Comparison of ENCODE assay signal across 1 cellular context in the genomic region with DNA sequence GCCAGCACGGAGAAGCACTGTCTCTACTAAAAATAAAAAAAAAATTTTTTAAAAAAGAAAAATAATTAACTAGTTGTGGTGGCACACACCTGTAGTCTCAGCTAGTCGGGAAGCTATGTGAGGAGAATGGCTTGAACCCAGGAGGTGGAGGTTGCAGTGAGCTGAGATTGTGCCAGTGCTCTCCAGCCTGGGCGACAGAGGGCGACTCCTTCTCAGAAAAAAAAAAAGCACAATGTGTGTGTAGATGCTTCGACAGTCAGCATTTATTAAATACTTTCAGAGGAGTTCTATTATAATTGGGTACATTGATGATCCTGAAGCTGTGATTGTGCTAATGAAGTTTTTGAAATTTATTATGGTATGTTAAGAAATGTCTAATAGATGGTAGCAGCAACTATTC.
TF ChIP-seq lines count a peak whose summit lies in the region.

No MANE protein-coding gene starts in this region.

TF ChIP-seq in H1, 55 proteins besides CTCF, POLR2A, EP300 and RAD21:
- TF ChIP-seq MAFK (IDR thresholded peaks at IDR 0.05; ENCODE audit: low read depth, low read length) (no peak), ZNF274 (IDR thresholded peaks at IDR 0.05; ENCODE audit: borderline replicate concordance, extremely low read depth, low read length) (no peak), SAP30 (IDR thresholded peaks at IDR 0.05; ENCODE audit: insufficient read depth, insufficient replicate concordance, low read length) (no peak), BRCA1 (IDR thresholded peaks at IDR 0.05; ENCODE audit: low read depth, low read length) (no peak), RXRA (IDR thresholded peaks at IDR 0.05; ENCODE audit: insufficient read depth, low read depth, low read length) (no peak), RFX5 (IDR thresholded peaks at IDR 0.05; ENCODE audit: borderline replicate concordance, low read depth, low read length) (no peak), SIX5 (IDR thresholded peaks at IDR 0.05; ENCODE audit: low read depth, low read length) (no peak), HDAC2 (IDR thresholded peaks at IDR 0.05; ENCODE audit: borderline replicate concordance in 1 of 2, low read depth in 2 of 2, low read length in 2 of 2) (no peak), PHF8 (conservative IDR thresholded peaks at IDR 0.05; ENCODE audit: low read depth, low read length) (no peak), BACH1 (IDR thresholded peaks at IDR 0.05; ENCODE audit: low read length) (no peak), POLR2AphosphoS5 (IDR thresholded peaks at IDR 0.05; ENCODE audit: low read depth, low read length) (no peak), KDM1A (IDR thresholded peaks at IDR 0.05; ENCODE audit: borderline replicate concordance, low read length) (no peak), TBP (IDR thresholded peaks at IDR 0.05; ENCODE audit: low read depth, low read length) (no peak)
- TF ChIP-seq, protein P1, sequence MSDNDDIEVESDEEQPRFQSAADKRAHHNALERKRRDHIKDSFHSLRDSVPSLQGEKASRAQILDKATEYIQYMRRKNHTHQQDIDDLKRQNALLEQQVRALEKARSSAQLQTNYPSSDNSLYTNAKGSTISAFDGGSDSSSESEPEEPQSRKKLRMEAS (IDR thresholded peaks at IDR 0.05) = no peak
- TF ChIP-seq, protein P2, sequence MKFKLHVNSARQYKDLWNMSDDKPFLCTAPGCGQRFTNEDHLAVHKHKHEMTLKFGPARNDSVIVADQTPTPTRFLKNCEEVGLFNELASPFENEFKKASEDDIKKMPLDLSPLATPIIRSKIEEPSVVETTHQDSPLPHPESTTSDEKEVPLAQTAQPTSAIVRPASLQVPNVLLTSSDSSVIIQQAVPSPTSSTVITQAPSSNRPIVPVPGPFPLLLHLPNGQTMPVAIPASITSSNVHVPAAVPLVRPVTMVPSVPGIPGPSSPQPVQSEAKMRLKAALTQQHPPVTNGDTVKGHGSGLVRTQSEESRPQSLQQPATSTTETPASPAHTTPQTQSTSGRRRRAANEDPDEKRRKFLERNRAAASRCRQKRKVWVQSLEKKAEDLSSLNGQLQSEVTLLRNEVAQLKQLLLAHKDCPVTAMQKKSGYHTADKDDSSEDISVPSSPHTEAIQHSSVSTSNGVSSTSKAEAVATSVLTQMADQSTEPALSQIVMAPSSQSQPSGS (IDR thresholded peaks at IDR 0.05; ENCODE audit: low read length) = no peak
